ENCODE assay signal across 33 cellular contexts in genomic region chr4:60718874-60719273, GRCh38.
"Had no signal": no experiment of that assay in that cellular context is flagged by ENCODE, and none has a peak within 500 bp of the region (broad histone marks: within the 10 kb centered on the region; RNA-seq: fewer than 3 reads in every experiment).

No MANE protein-coding gene starts in this region.

- H3K4me3 ChIP-seq: ovary, psoas muscle, skin epidermis, smooth muscle cell, spleen, suprapubic skin, testis, tibial artery, transverse colon, upper lobe of right lung, uterus had no signal

- H3K79me2 ChIP-seq: parathyroid adenoma had no signal

- H3K36me3 Mint-ChIP-seq: naive thymus-derived CD8-positive, alpha-beta T cell; natural killer cell treated with Interleukin-12 subunit alpha and Interleukin-12 subunit beta and Interleukin-15 and Interleukin-18, amount 100 ng/mL, for 72 hours; stimulated activated memory B cell treated with anti-CD40 and anti-IgM and Interleukin-4, amounts not matched to agents 10 μg/mL and 1 μg/mL and 100 μg/mL, for 72 hours; type B pancreatic cell had no signal

- H3K4me2 ChIP-seq: smooth muscle cell had no signal

- ATAC-seq: naive thymus-derived CD8-positive, alpha-beta T cell; natural killer cell treated with Interleukin-12 subunit alpha and Interleukin-12 subunit beta and Interleukin-15 and Interleukin-18, amount 100 ng/mL, for 72 hours; psoas muscle; right cardiac atrium; sciatic nerve; stimulated activated memory B cell treated with anti-CD40 and anti-IgM and Interleukin-4, amounts not matched to agents 10 μg/mL and 1 μg/mL and 100 μg/mL, for 72 hours; stimulated activated naive CD8-positive, alpha-beta T cell treated with anti-CD3 and anti-CD28 coated beads, Interleukin-15, amount 100 ng/mL, for 72 hours; stimulated activated naive CD8-positive, alpha-beta T cell treated with anti-CD3 and anti-CD28 coated beads, Interleukin-15, Interleukin-2, amounts not matched to agents 100 U/mL and 50 U/mL, for 24 hours; upper lobe of right lung had no signal

- H3K27me3 Mint-ChIP-seq: naive thymus-derived CD8-positive, alpha-beta T cell; natural killer cell treated with Interleukin-12 subunit alpha and Interleukin-12 subunit beta and Interleukin-15 and Interleukin-18, amount 100 ng/mL, for 72 hours; progenitor cell of endocrine pancreas; stimulated activated memory B cell treated with anti-CD40 and anti-IgM and Interleukin-4, amounts not matched to agents 10 μg/mL and 1 μg/mL and 100 μg/mL, for 72 hours; stimulated activated naive CD8-positive, alpha-beta T cell treated with anti-CD3 and anti-CD28 coated beads, Interleukin-15, amount 100 ng/mL, for 72 hours; type B pancreatic cell had no signal

- H3K4me1 Mint-ChIP-seq: naive thymus-derived CD8-positive, alpha-beta T cell; nephron progenitor cell; neural crest cell; stimulated activated memory B cell treated with anti-CD40 and anti-IgM and Interleukin-4, amounts not matched to agents 10 μg/mL and 1 μg/mL and 100 μg/mL, for 72 hours; stimulated activated naive CD8-positive, alpha-beta T cell treated with anti-CD3 and anti-CD28 coated beads, Interleukin-15, amount 100 ng/mL, for 72 hours had no signal

- H3K27ac ChIP-seq: neutrophil, ovary, parathyroid adenoma, psoas muscle, skin epidermis, spleen, suprapubic skin, testis, tibial artery, transverse colon, upper lobe of right lung, uterus had no signal

- H2AFZ ChIP-seq: parathyroid adenoma had no signal

- H3K9me3 ChIP-seq: neutrophil, ovary, psoas muscle, suprapubic skin, testis, tibial artery, transverse colon, upper lobe of right lung, uterus had no signal

- H3K4me1 ChIP-seq: parathyroid adenoma, psoas muscle, spleen, suprapubic skin, testis, transverse colon, upper lobe of right lung, uterus had no signal

- H3K4me3 Mint-ChIP-seq: naive thymus-derived CD8-positive, alpha-beta T cell; natural killer cell treated with Interleukin-12 subunit alpha and Interleukin-12 subunit beta and Interleukin-15 and Interleukin-18, amount 100 ng/mL, for 72 hours; nephron progenitor cell; neural crest cell; stimulated activated memory B cell treated with anti-CD40 and anti-IgM and Interleukin-4, amounts not matched to agents 10 μg/mL and 1 μg/mL and 100 μg/mL, for 72 hours; stimulated activated naive CD8-positive, alpha-beta T cell treated with anti-CD3 and anti-CD28 coated beads, Interleukin-15, amount 100 ng/mL, for 72 hours; type B pancreatic cell had no signal

- H3K9ac ChIP-seq: parathyroid adenoma had no signal

- H3K9me3 Mint-ChIP-seq: nephron progenitor cell, neural crest cell, type B pancreatic cell had no signal

- H3K27ac Mint-ChIP-seq: naive thymus-derived CD8-positive, alpha-beta T cell; natural killer cell treated with Interleukin-12 subunit alpha and Interleukin-12 subunit beta and Interleukin-15 and Interleukin-18, amount 100 ng/mL, for 72 hours; nephron progenitor cell; progenitor cell of endocrine pancreas; stimulated activated memory B cell treated with anti-CD40 and anti-IgM and Interleukin-4, amounts not matched to agents 10 μg/mL and 1 μg/mL and 100 μg/mL, for 72 hours; stimulated activated naive CD8-positive, alpha-beta T cell treated with anti-CD3 and anti-CD28 coated beads, Interleukin-15, amount 100 ng/mL, for 72 hours; type B pancreatic cell had no signal

- H3K36me3 ChIP-seq: neutrophil, ovary, spleen, suprapubic skin, tibial artery, transverse colon, upper lobe of right lung, uterus had no signal

- H3K27me3 ChIP-seq: neutrophil, ovary, spleen, suprapubic skin, testis, tibial artery, transverse colon, upper lobe of right lung, uterus had no signal

- DNase-seq: naive thymus-derived CD8-positive, alpha-beta T cell; nephron progenitor cell; nucleus accumbens; ovary; posterior cingulate gyrus; psoas muscle; right cardiac atrium; spleen; stimulated activated CD4-positive, alpha-beta T cell treated with anti-CD3 and anti-CD28 coated beads, Interleukin-12 subunit alpha, Interleukin-12 subunit beta, amount 100 ng/mL, for 4 hours; stimulated activated CD4-positive, alpha-beta T cell treated with anti-CD3 and anti-CD28 coated beads, Interleukin-1b, Interleukin-23, amount 100 ng/mL, for 48 hours; stimulated activated CD4-positive, alpha-beta T cell treated with anti-CD3 and anti-CD28 coated beads, Interleukin-4, amount 100 ng/mL, for 1 hour; stimulated activated CD4-positive, alpha-beta T cell treated with anti-CD3 and anti-CD28 coated beads, Interleukin-4, amount 100 ng/mL, for 4 hours; stimulated activated CD8-positive, alpha-beta memory T cell treated with anti-CD3 and anti-CD28 coated beads, Interleukin-4, amount 100 ng/mL, for 48 hours; stimulated activated naive CD4-positive, alpha-beta T cell; stimulated activated naive CD8-positive, alpha-beta T cell treated with anti-CD3 and anti-CD28 coated beads, Interleukin-15, amount 100 ng/mL, for 72 hours; stimulated activated naive CD8-positive, alpha-beta T cell treated with anti-CD3 and anti-CD28 coated beads, Interleukin-15, Interleukin-2, amounts not matched to agents 100 U/mL and 50 U/mL, for 24 hours; substantia nigra; testis; tibial artery; transverse colon; upper lobe of right lung; uterus had no signal
